In genomic region chr11:63890368-63890767, GRCh38 we compare ENCODE assay signal across 2 cellular contexts.
TF ChIP-seq lines count a peak whose summit lies in the region.

No MANE protein-coding gene starts in this region.

TF ChIP-seq in K562, 482 proteins besides CTCF, POLR2A, EP300 and RAD21:
- TF ChIP-seq ZNF79 (CRISPR knock-in tag; IDR thresholded peaks at IDR 0.05; ENCODE audit: low read depth) (no peak), TCF7L2 (IDR thresholded peaks at IDR 0.05; ENCODE audit: low read depth, low read length) (no peak), ZNF146 (CRISPR knock-in tag; IDR thresholded peaks at IDR 0.05; ENCODE audit: unreplicated experiment) (no peak)
- TF ChIP-seq, protein P1, sequence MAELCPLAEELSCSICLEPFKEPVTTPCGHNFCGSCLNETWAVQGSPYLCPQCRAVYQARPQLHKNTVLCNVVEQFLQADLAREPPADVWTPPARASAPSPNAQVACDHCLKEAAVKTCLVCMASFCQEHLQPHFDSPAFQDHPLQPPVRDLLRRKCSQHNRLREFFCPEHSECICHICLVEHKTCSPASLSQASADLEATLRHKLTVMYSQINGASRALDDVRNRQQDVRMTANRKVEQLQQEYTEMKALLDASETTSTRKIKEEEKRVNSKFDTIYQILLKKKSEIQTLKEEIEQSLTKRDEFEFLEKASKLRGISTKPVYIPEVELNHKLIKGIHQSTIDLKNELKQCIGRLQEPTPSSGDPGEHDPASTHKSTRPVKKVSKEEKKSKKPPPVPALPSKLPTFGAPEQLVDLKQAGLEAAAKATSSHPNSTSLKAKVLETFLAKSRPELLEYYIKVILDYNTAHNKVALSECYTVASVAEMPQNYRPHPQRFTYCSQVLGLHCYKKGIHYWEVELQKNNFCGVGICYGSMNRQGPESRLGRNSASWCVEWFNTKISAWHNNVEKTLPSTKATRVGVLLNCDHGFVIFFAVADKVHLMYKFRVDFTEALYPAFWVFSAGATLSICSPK (IDR thresholded peaks at IDR 0.05; ENCODE audit: borderline replicate concordance) = no peak

TF ChIP-seq in liver, 16 proteins besides CTCF, POLR2A, EP300 and RAD21:
- TF ChIP-seq SP1 (IDR thresholded peaks at IDR 0.05) = no peak
- TF ChIP-seq, protein P2, sequence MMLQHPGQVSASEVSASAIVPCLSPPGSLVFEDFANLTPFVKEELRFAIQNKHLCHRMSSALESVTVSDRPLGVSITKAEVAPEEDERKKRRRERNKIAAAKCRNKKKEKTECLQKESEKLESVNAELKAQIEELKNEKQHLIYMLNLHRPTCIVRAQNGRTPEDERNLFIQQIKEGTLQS (IDR thresholded peaks at IDR 0.05) = no peak
- TF ChIP-seq JUND (IDR thresholded peaks at IDR 0.05) = no peak
- peak; percentile 47 to 68 for TF ChIP-seq HNF4A (conservative IDR thresholded peaks at IDR 0.05)
- TF ChIP-seq ZBTB33 (IDR thresholded peaks at IDR 0.05) = no peak
